21 cellular contexts compared by ENCODE assay signal in genomic region chr16:77402672-77403071, GRCh38. TPM values are rescaled to one million over a fixed set of nuclear protein-coding genes. Genes with fewer than 3 reads are reported as not detected.
A peak's percentile ranks its signal among the peaks of the same experiment; 100 is the strongest.
DNase-seq lines count a peak whose midpoint lies in the region; ATAC-seq and TF ChIP-seq lines count a peak whose summit lies in the region.
"Had no signal": no experiment of that assay in that cellular context is flagged by ENCODE, and none has a peak within 500 bp of the region (broad histone marks: within the 10 kb centered on the region; RNA-seq: fewer than 3 reads in every experiment).

No MANE protein-coding gene starts in this region.

- no peak overlapping the region for H3K9ac ChIP-seq in parathyroid adenoma

- no peak overlapping the region for H3K27ac Mint-ChIP-seq in activated CD4-positive, alpha-beta T cell treated with anti-CD3 and anti-CD28 coated beads for 36 hours
- H3K27ac Mint-ChIP-seq: CD4-positive, CD25-positive, alpha-beta regulatory T cell; CD8-positive, alpha-beta memory T cell had no signal

- H3K36me3 Mint-ChIP-seq in activated CD4-positive, alpha-beta T cell treated with anti-CD3 and anti-CD28 coated beads for 36 hours (ENCODE audit: low read depth), result no peaks in the 10 kb centered on the region
- H3K36me3 Mint-ChIP-seq: CD4-positive, CD25-positive, alpha-beta regulatory T cell; CD8-positive, alpha-beta memory T cell had no signal

- TF ChIP-seq CTCF in Panc1 (IDR thresholded peaks at IDR 0.05), result no peak
- no peak for TF ChIP-seq CTCF in esophagus muscularis mucosa (IDR thresholded peaks at IDR 0.05)
- TF ChIP-seq CTCF in parathyroid adenoma (IDR thresholded peaks at IDR 0.05), result no peak

- no peak for TF ChIP-seq EP300 in esophagus muscularis mucosa (IDR thresholded peaks at IDR 0.05)

- H3K27me3 ChIP-seq in Panc1 (ENCODE audit: control insufficient read depth, insufficient read depth, low read length) (no peaks in the 10 kb centered on the region), esophagus muscularis mucosa (no peaks in the 10 kb centered on the region), parathyroid adenoma (ENCODE audit: control insufficient read depth, insufficient read depth, low read length) (no peaks in the 10 kb centered on the region)
- H3K27me3 ChIP-seq: BE2C had no signal

- TF ChIP-seq POLR2A in esophagus muscularis mucosa (IDR thresholded peaks at IDR 0.05; ENCODE audit: low read depth), result no peak

- H3K4me3 ChIP-seq in Panc1 (ENCODE audit: low read depth in 2 of 2, low read length in 2 of 2) (no peak overlapping the region), esophagus muscularis mucosa (no peak overlapping the region), parathyroid adenoma (ENCODE audit: low read depth, low read length) (no peak overlapping the region)
- H3K4me3 ChIP-seq: GM12878, HAP-1 had no signal

- CTCF ChIA-PET in Panc1 (lab: Charles Lee), result no interaction called here
- CTCF ChIA-PET in activated CD4-positive, alpha-beta T cell treated with anti-CD3 and anti-CD28 coated beads for 36 hours (lab: Charles Lee), result no interaction called here

- no peak overlapping the region for H2AFZ ChIP-seq in parathyroid adenoma

- H3K36me3 ChIP-seq in Panc1 (ENCODE audit: control insufficient read depth, insufficient read depth, low read length) (no peaks in the 10 kb centered on the region), esophagus muscularis mucosa (no peaks in the 10 kb centered on the region), parathyroid adenoma (ENCODE audit: control insufficient read depth, insufficient read depth, low read length) (no peaks in the 10 kb centered on the region)
- H3K36me3 ChIP-seq: BE2C, HAP-1 had no signal

- no peaks in the 10 kb centered on the region for H3K4me1 Mint-ChIP-seq in activated CD4-positive, alpha-beta T cell treated with anti-CD3 and anti-CD28 coated beads for 36 hours
- H3K4me1 Mint-ChIP-seq: CD4-positive, CD25-positive, alpha-beta regulatory T cell; CD8-positive, alpha-beta memory T cell had no signal

- no TSS peak for BruUV-seq in Panc1 (replicated peaks; lab: Mats Ljungman, UMichigan)

- 57% methylated on average over 2 of the region's 2 CpGs for WGBS in esophagus muscularis mucosa

- no peaks in the 10 kb centered on the region for H3K9me3 Mint-ChIP-seq in activated CD4-positive, alpha-beta T cell treated with anti-CD3 and anti-CD28 coated beads for 36 hours (ENCODE audit: low read depth)
- H3K9me3 Mint-ChIP-seq: CD8-positive, alpha-beta memory T cell had no signal

- H3K9me3 ChIP-seq in Panc1 (ENCODE audit: control insufficient read depth, insufficient read depth, low read depth, low read length) (peaks cover 5% of the 10 kb centered on the region; the same call in 1 of the 2 replicates), esophagus muscularis mucosa (peaks cover 0 to 11% (median 5%) of the 10 kb centered on the region in 4 donors), parathyroid adenoma (ENCODE audit: control insufficient read depth, low read length) (no peaks in the 10 kb centered on the region)
- H3K9me3 ChIP-seq: BE2C, HAP-1 had no signal

- intact Hi-C loops in Panc1 (cut with micrococcal nuclease; ENCODE audit: unreplicated experiment) (no loop called here), esophagus muscularis mucosa (cut with DNase I) (no loop called here)
- intact Hi-C loops in activated CD4-positive, alpha-beta T cell treated with anti-CD3 and anti-CD28 coated beads for 36 hours (cut with DNase I, micrococcal nuclease), result no loop called here

- POLR2A ChIA-PET in Panc1 (lab: Charles Lee), result no interaction called here
- POLR2A ChIA-PET in activated CD4-positive, alpha-beta T cell treated with anti-CD3 and anti-CD28 coated beads for 36 hours (lab: Charles Lee), result no interaction called here

- H3K27ac ChIP-seq in Panc1 (ENCODE audit: low read length) (0 out of 2 replicates have a peak overlapping the region, but pooled peaks have one; percentile 34), esophagus muscularis mucosa (replicated peaks in 1 of 4) (peak overlapping the region in 1 of 4 donors; percentile 13), parathyroid adenoma (no peak overlapping the region)

- H3K79me2 ChIP-seq in parathyroid adenoma, result no peaks in the 10 kb centered on the region

- in situ Hi-C loops in Panc1 (cut with HindIII; ENCODE audit: low pct_unique_long_range_greater_than_20kb, low sequenced_read_pairs), result no loop called here

- peaks cover 16% of the 10 kb centered on the region for H3K27me3 Mint-ChIP-seq in activated CD4-positive, alpha-beta T cell treated with anti-CD3 and anti-CD28 coated beads for 36 hours

- DNase-seq in Panc1 (ENCODE audit: low read depth, low spot score), result no peak
- peak; percentile 71 for DNase-seq in dermis blood vessel endothelial cell
- peak; percentile 10 for DNase-seq in esophagus muscularis mucosa (ENCODE audit: extremely low spot score)
- DNase-seq in hepatic stellate cell (ENCODE audit: low spot score), result no peak
- DNase-seq in activated CD8-positive, alpha-beta memory T cell treated with anti-CD3 and anti-CD28 coated beads, Interleukin-2, amount 50 U/mL, for 4 hours, result no peak
- no peak for DNase-seq in activated CD4-positive, alpha-beta T cell treated with anti-CD3 and anti-CD28 coated beads for 36 hours
- DNase-seq: ACHN; BE2C; CD4-positive, CD25-positive, alpha-beta regulatory T cell; CD8-positive, alpha-beta memory T cell; COR-L47; DMS 273 treated with DMSO at 0.1 percent for 48 hours; DMS53; DND-41; EL; IMR-90 had no signal

- H3K4me2 ChIP-seq in parathyroid adenoma (ENCODE audit: low read length), result peak overlapping the region; percentile 57

- H3K4me3 Mint-ChIP-seq in activated CD4-positive, alpha-beta T cell treated with anti-CD3 and anti-CD28 coated beads for 36 hours, result no peak overlapping the region
- H3K4me3 Mint-ChIP-seq: CD4-positive, CD25-positive, alpha-beta regulatory T cell; CD8-positive, alpha-beta memory T cell had no signal

- no peak for ATAC-seq in Panc1
- no peak for ATAC-seq in HG03139 (IDR thresholded peaks at IDR 0.05; ENCODE audit: unreplicated experiment)
- ATAC-seq in activated CD4-positive, alpha-beta T cell treated with anti-CD3 and anti-CD28 coated beads for 36 hours, result no peak
- ATAC-seq: GM12878 had no signal

- H3K4me1 ChIP-seq in Panc1 (ENCODE audit: control insufficient read depth, insufficient read depth, low read length), result peaks cover 5% of the 10 kb centered on the region; the same call in 1 of the 2 replicates
- no peaks in the 10 kb centered on the region for H3K4me1 ChIP-seq in esophagus muscularis mucosa
- no peaks in the 10 kb centered on the region for H3K4me1 ChIP-seq in parathyroid adenoma
- H3K4me1 ChIP-seq: BE2C, HAP-1 had no signal

RNA-seq across cellular contexts. Expression of gene ADAMTS18, which starts 32.2 kb away (rescaled TPM):
- total RNA-seq in Panc1 (2021; ENCODE audit: unreplicated experiment) (not detected), dermis blood vessel endothelial cell (64.5 and 89.3 TPM in 2 replicates), esophagus muscularis mucosa (under 1 TPM in 1 of 4 donors, not detected in 3; 0.45 TPM)
- not detected for polyA plus RNA-seq in Panc1 (2012; ENCODE audit: insufficient read length)
- not detected for total RNA-seq in activated CD4-positive, alpha-beta T cell treated with anti-CD3 and anti-CD28 coated beads for 36 hours
- total RNA-seq: CD4-positive, CD25-positive, alpha-beta regulatory T cell; CD8-positive, alpha-beta memory T cell; G401; GM12878; IMR-90 had no signal
- polyA plus RNA-seq: CD4-positive, CD25-positive, alpha-beta regulatory T cell; CD8-positive, alpha-beta memory T cell; GM12878; IMR-90 had no signal

Comparison
In these comparisons a context has a peak if more than half of its experiments do, and no peak if none do; other contexts are left out.
1. DNase-seq: peak in dermis blood vessel endothelial cell (single experiment) and esophagus muscularis mucosa (single experiment); none in Panc1 (single experiment), hepatic stellate cell (single experiment), activated CD8-positive, alpha-beta memory T cell treated with anti-CD3 and anti-CD28 coated beads, Interleukin-2, amount 50 U/mL, for 4 hours (single experiment) and activated CD4-positive, alpha-beta T cell treated with anti-CD3 and anti-CD28 coated beads for 36 hours (single experiment).
2. RNA of gene ADAMTS18, which starts 32.2 kb away (total RNA-seq): 64.5 to 89.3 TPM in dermis blood vessel endothelial cell; 0.45 TPM in esophagus muscularis mucosa, not detected in Panc1 (single experiment) and not detected in activated CD4-positive, alpha-beta T cell treated with anti-CD3 and anti-CD28 coated beads for 36 hours; every median in the first group is over 10 times any median in the second.